Comparison of ENCODE assay signal across 1 cellular context in the genomic region with DNA sequence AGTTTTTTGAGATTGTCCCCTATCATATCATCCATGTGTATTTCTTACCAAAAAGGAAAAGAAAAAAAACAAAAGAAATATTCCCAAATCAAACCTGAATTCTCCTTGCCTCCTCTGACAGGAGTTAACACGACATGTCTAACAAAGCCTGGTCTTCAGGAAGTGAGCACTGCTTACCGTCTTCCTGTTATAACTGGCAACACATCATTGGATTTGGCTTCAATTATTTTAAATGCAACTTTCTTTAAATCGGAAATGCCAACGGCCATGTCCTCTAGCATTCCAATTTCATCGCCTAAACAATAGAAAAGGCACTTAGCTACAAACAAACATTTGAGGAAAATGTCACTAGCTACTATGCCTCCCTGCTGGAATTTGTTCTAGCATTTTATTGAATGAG.
TF ChIP-seq lines count a peak whose summit lies in the region.

No MANE protein-coding gene starts in this region.

TF ChIP-seq in SK-N-SH, 30 proteins besides CTCF, POLR2A, EP300 and RAD21 (continued from another document):
- TF ChIP-seq, protein P1, sequence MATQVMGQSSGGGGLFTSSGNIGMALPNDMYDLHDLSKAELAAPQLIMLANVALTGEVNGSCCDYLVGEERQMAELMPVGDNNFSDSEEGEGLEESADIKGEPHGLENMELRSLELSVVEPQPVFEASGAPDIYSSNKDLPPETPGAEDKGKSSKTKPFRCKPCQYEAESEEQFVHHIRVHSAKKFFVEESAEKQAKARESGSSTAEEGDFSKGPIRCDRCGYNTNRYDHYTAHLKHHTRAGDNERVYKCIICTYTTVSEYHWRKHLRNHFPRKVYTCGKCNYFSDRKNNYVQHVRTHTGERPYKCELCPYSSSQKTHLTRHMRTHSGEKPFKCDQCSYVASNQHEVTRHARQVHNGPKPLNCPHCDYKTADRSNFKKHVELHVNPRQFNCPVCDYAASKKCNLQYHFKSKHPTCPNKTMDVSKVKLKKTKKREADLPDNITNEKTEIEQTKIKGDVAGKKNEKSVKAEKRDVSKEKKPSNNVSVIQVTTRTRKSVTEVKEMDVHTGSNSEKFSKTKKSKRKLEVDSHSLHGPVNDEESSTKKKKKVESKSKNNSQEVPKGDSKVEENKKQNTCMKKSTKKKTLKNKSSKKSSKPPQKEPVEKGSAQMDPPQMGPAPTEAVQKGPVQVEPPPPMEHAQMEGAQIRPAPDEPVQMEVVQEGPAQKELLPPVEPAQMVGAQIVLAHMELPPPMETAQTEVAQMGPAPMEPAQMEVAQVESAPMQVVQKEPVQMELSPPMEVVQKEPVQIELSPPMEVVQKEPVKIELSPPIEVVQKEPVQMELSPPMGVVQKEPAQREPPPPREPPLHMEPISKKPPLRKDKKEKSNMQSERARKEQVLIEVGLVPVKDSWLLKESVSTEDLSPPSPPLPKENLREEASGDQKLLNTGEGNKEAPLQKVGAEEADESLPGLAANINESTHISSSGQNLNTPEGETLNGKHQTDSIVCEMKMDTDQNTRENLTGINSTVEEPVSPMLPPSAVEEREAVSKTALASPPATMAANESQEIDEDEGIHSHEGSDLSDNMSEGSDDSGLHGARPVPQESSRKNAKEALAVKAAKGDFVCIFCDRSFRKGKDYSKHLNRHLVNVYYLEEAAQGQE (IDR thresholded peaks at IDR 0.05; ENCODE audit: low read depth, low read length) = no peak
- TF ChIP-seq TCF12 (IDR thresholded peaks at IDR 0.05) = no peak; the same call in 1 of the 2 replicates
- TF ChIP-seq, protein P2, sequence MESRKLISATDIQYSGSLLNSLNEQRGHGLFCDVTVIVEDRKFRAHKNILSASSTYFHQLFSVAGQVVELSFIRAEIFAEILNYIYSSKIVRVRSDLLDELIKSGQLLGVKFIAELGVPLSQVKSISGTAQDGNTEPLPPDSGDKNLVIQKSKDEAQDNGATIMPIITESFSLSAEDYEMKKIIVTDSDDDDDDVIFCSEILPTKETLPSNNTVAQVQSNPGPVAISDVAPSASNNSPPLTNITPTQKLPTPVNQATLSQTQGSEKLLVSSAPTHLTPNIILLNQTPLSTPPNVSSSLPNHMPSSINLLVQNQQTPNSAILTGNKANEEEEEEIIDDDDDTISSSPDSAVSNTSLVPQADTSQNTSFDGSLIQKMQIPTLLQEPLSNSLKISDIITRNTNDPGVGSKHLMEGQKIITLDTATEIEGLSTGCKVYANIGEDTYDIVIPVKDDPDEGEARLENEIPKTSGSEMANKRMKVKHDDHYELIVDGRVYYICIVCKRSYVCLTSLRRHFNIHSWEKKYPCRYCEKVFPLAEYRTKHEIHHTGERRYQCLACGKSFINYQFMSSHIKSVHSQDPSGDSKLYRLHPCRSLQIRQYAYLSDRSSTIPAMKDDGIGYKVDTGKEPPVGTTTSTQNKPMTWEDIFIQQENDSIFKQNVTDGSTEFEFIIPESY (IDR thresholded peaks at IDR 0.05; ENCODE audit: borderline replicate concordance, low read depth) = no peak
- no peak for TF ChIP-seq MEF2A (IDR thresholded peaks at IDR 0.05; ENCODE audit: borderline replicate concordance, low read depth)
- TF ChIP-seq GABPA (IDR thresholded peaks at IDR 0.05; ENCODE audit: low read depth) = no peak
